In the genomic region with DNA sequence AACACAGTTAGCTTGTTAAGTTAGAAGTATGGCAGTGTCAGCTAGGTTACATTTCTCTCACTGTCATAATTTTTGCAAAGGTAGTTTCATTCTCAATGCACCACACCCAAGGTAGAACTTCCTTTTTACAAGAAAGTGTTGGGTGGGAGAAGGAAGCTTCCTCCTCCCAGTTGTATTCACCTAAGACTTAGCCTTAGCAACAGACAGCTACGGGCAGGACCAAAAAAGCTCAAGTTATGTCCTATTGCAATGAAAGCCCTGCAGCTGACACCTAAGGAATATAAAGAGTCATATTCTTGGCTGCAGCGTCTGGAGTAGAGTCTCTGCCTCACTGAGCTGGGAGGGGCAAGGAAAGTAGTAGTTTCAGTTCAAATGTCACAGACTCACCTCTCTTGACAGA, we compare ENCODE assay signal across 9 cellular contexts.
A peak's percentile ranks its signal among the peaks of the same experiment; 100 is the strongest.
DNase-seq lines count a peak whose midpoint lies in the region; ATAC-seq lines count a peak whose summit lies in the region.
"Had no signal": no experiment of that assay in that cellular context is flagged by ENCODE, and none has a peak within 500 bp of the region (broad histone marks: within the 10 kb centered on the region; RNA-seq: fewer than 3 reads in every experiment).

No MANE protein-coding gene starts in this region.

- no peaks in the 10 kb centered on the region for H3K27me3 ChIP-seq in effector memory CD4-positive, alpha-beta T cell (replicated peaks; ENCODE audit: control insufficient read depth, insufficient read depth, low read length, poor library complexity, severe bottlenecking)

- peak overlapping the region; percentile 24 for H3K4me3 ChIP-seq in effector memory CD4-positive, alpha-beta T cell (ENCODE audit: insufficient read depth, low read depth, low read length, poor library complexity, severe bottlenecking)

- DNase-seq in effector memory CD4-positive, alpha-beta T cell = no peak
- DNase-seq in DMS53 (lab: John Stamatoyannopoulos, UW) (no peak), NCI-H187 (lab: John Stamatoyannopoulos, UW) (no peak), AML-193 (lab: John Stamatoyannopoulos, UW) (no peak), OCI-M2 (lab: John Stamatoyannopoulos, UW; ENCODE audit: unreplicated experiment) (no peak)

- no peaks in the 10 kb centered on the region for H3K9me3 ChIP-seq in effector memory CD4-positive, alpha-beta T cell (ENCODE audit: control insufficient read depth, low read length)

- peaks cover 35% of the 10 kb centered on the region for H3K4me1 ChIP-seq in effector memory CD4-positive, alpha-beta T cell (ENCODE audit: control insufficient read depth, insufficient read depth, low read length, poor library complexity, severe bottlenecking)

- H3K36me3 ChIP-seq in effector memory CD4-positive, alpha-beta T cell (ENCODE audit: control insufficient read depth, insufficient read depth, low read length) = no peaks in the 10 kb centered on the region

- peak; percentile 61 for ATAC-seq in GM18502 (IDR thresholded peaks at IDR 0.05; ENCODE audit: poor library complexity, unreplicated experiment)
- ATAC-seq in GM21390 (IDR thresholded peaks at IDR 0.05; ENCODE audit: unreplicated experiment) = peak; percentile 68
- ATAC-seq in HG03432 (IDR thresholded peaks at IDR 0.05; ENCODE audit: unreplicated experiment) = peak; percentile 46

- peak overlapping the region; percentile 82 for H3K27ac ChIP-seq in effector memory CD4-positive, alpha-beta T cell (ENCODE audit: insufficient read depth, low read length, poor library complexity, severe bottlenecking)
- H3K27ac ChIP-seq: RWPE1 had no signal
